Comparison of ENCODE assay signal across 12 cellular contexts in the genomic region with DNA sequence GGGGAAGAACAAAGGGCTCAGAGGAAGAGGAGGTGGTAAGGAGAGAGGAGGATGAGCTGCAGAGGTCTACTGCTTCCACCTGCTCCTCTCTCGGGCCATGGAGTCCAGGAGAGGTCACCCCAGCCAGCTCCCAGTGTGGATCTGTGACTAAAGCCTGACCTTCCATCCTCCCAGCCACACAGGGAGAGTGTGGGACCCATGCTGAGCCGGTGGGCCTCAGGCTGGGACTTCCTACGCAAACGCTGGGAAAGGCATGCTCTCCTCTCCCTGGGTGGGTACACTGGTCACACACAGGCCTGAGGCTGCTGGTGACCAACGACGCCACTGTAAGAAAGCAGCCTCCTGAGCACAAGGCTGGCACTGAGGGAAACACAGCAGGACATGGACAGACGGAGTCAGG.
A peak's percentile ranks its signal among the peaks of the same experiment; 100 is the strongest.
DNase-seq lines count a peak whose midpoint lies in the region; ATAC-seq and TF ChIP-seq lines count a peak whose summit lies in the region.
"Had no signal": no experiment of that assay in that cellular context is flagged by ENCODE, and none has a peak within 500 bp of the region (broad histone marks: within the 10 kb centered on the region; RNA-seq: fewer than 3 reads in every experiment).

No MANE protein-coding gene starts in this region.

- H3K27me3 ChIP-seq in CD4-positive, alpha-beta memory T cell (ENCODE audit: insufficient read depth, low read length), result no peaks in the 10 kb centered on the region
- H3K27me3 ChIP-seq in neutrophil, result no peaks in the 10 kb centered on the region

- no peaks in the 10 kb centered on the region for H3K36me3 ChIP-seq in CD4-positive, alpha-beta memory T cell (ENCODE audit: insufficient read depth, low read length)
- no peaks in the 10 kb centered on the region for H3K36me3 ChIP-seq in KOPT-K1 (ENCODE audit: insufficient read depth, low read length)
- peaks cover 70% of the 10 kb centered on the region for H3K36me3 ChIP-seq in neutrophil

- in situ Hi-C loops in ACHN (cut with HindIII; ENCODE audit: low pct_ligation_motif_present, low pct_unique_long_range_greater_than_20kb, low sequenced_read_pairs), result no loop called here

- H3K27ac ChIP-seq in CD4-positive, alpha-beta memory T cell (ENCODE audit: low read depth, low read length), result peak overlapping the region; percentile 60
- peak overlapping the region; percentile 84 for H3K27ac ChIP-seq in KOPT-K1 (ENCODE audit: low read depth, low read length, poor library complexity, severe bottlenecking)
- H3K27ac ChIP-seq in caudate nucleus (ENCODE audit: low read depth, low read length), result peak overlapping the region; percentile 98
- H3K27ac ChIP-seq in neutrophil, result peak overlapping the region; percentile 61

- H3K9me3 ChIP-seq in CD4-positive, alpha-beta memory T cell (ENCODE audit: control insufficient read depth in 1 of 2, low read length in 2 of 2), result no peaks in the 10 kb centered on the region
- H3K9me3 ChIP-seq in KOPT-K1 (ENCODE audit: insufficient read depth, low read length, poor library complexity, severe bottlenecking) (no peaks in the 10 kb centered on the region), neutrophil (no peaks in the 10 kb centered on the region)

- POLR2A ChIA-PET in CD4-positive, alpha-beta memory T cell (lab: Charles Lee; ENCODE audit: partially characterized antibody), result interaction anchor here (0.9 to 3.8 kb wide), 5 partner anchors 23 to 111 kb away, joined by 3 to 23 read pairs (median 8); a partner anchor contains a TSS

- H3K4me3 ChIP-seq in CD4-positive, alpha-beta memory T cell (ENCODE audit: low read length in 2 of 2), result no peak overlapping the region
- no peak overlapping the region for H3K4me3 ChIP-seq in neutrophil (ENCODE audit: low read depth in 1 of 2, low read length in 1 of 2)

- ATAC-seq in HG03442 (IDR thresholded peaks at IDR 0.05; ENCODE audit: unreplicated experiment) (no peak), HG03521 (IDR thresholded peaks at IDR 0.05; ENCODE audit: unreplicated experiment) (no peak)

- peaks cover 0 to 8% (median 0%) of the 10 kb centered on the region in 8 donors for H3K9me3 Mint-ChIP-seq in CD4-positive, alpha-beta memory T cell

- CTCF ChIA-PET in CD4-positive, alpha-beta memory T cell (lab: Charles Lee; ENCODE audit: partially characterized antibody), result interaction anchor here (0.8 to 2.8 kb wide), 5 partner anchors 102 to 161 kb away, joined by 3 to 12 read pairs (median 3); no protein-coding TSS in a partner anchor

- peaks cover 23 to 36% of the 10 kb centered on the region in 2 donors for H3K36me3 Mint-ChIP-seq in CD4-positive, alpha-beta memory T cell

- DNase-seq in CD4-positive, alpha-beta memory T cell, result no peak
- peak in 4 of 61 donors; percentile 26 to 37 (median 30) for DNase-seq in caudate nucleus (lab: John Stamatoyannopoulos, UW)
- no peak for DNase-seq in ACHN
- DNase-seq in NCI-H2081 treated with DMSO at 0.1 percent for 48 hours (lab: John Stamatoyannopoulos, UW), result no peak
- DNase-seq: cerebellar nuclear complex, erythroblast, islet precursor cell, NCI-H774 had no signal

- H3K4me1 ChIP-seq in CD4-positive, alpha-beta memory T cell (ENCODE audit: insufficient read depth, low read length), result peaks cover 87% of the 10 kb centered on the region
- peaks cover 63 to 84% of the 10 kb centered on the region in 2 experiments for H3K4me1 ChIP-seq in neutrophil (ENCODE audit: control insufficient read depth in 1 of 2, insufficient read depth in 1 of 2, low read depth in 1 of 2, low read length in 1 of 2)

- no peak for TF ChIP-seq CTCF in neutrophil (IDR thresholded peaks at IDR 0.05)

- peak overlapping the region; percentile 90 to 96 (median 93) for H3K27ac Mint-ChIP-seq in CD4-positive, alpha-beta memory T cell

- intact Hi-C loops in CD4-positive, alpha-beta memory T cell (cut with micrococcal nuclease), result loop anchor here (2.0 to 5.0 kb wide), 2 partner anchors 46 to 110 kb away; a partner anchor contains a TSS

- H3K4me1 Mint-ChIP-seq in CD4-positive, alpha-beta memory T cell, result peaks cover 81 to 92% (median 88%) of the 10 kb centered on the region in 4 donors

- peak overlapping the region in 7 of 8 donors; percentile 76 to 88 (median 84) for H3K4me3 Mint-ChIP-seq in CD4-positive, alpha-beta memory T cell

- no peaks in the 10 kb centered on the region for H3K27me3 Mint-ChIP-seq in CD4-positive, alpha-beta memory T cell
